In the genomic region with DNA sequence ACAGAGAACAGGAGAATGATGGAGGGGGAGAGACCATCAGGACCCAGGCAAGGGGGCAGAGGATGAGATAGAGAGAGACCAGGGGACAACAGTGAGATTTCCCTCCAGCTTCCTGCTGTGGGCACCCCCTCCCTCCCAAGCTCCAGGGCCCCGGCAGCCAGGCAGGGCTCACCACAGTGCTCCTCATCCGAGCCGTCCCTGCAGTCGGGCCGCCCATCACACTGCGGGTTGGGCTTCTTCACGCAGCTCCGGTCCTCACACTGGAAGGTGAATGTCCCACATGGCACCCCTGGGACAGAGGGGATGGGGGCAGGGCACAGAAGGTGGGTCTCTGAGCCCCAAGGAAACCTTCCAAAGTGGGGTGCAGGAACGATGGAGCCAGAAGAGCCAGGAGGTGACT, we compare ENCODE assay signal across 22 cellular contexts. TPM values are rescaled to one million over a fixed set of nuclear protein-coding genes. Genes with fewer than 3 reads are reported as not detected.
DNase-seq lines count a peak whose midpoint lies in the region; ATAC-seq, FAIRE-seq and TF ChIP-seq lines count a peak whose summit lies in the region.
"Had no signal": no experiment of that assay in that cellular context is flagged by ENCODE, and none has a peak within 500 bp of the region (broad histone marks: within the 10 kb centered on the region; RNA-seq: fewer than 3 reads in every experiment).

No MANE protein-coding gene starts in this region.

- peak; percentile 32 for FAIRE-seq in bronchial epithelial cell (lab: Jason Lieb, UNC)
- FAIRE-seq: A549, D721Med, G401.6, GM12891 had no signal

- H3K4me3 ChIP-seq in HEK293 (ENCODE audit: low read depth, low read length) (no peak overlapping the region), bronchial epithelial cell (ENCODE audit: low read depth, low read length) (no peak overlapping the region), Peyer's patch (no peak overlapping the region)
- H3K4me3 ChIP-seq: A549; BLaER1 treated with 17β-estradiol and CSF1 and Interleukin-3, amounts not matched to agents 10 nM and 100 nM had no signal

- DNase-seq in Right ventricle myocardium inferior (ENCODE audit: missing footprints): peak; percentile 18
- no peak for DNase-seq in left cardiac atrium
- no peak for DNase-seq in bronchial epithelial cell (ENCODE audit: low read depth)
- DNase-seq in Peyer's patch: no peak
- DNase-seq: AML-193; Caco-2; Calu3; CD4-positive, alpha-beta T cell; CD8-positive, alpha-beta T cell; DMS79 treated with DMSO at 0.1 percent for 48 hours; GF-D8 had no signal

- H3K9me3 ChIP-seq in HEK293 (ENCODE audit: control insufficient read depth, insufficient read depth, low read depth, low read length): no peaks in the 10 kb centered on the region
- no peaks in the 10 kb centered on the region for H3K9me3 ChIP-seq in Peyer's patch
- H3K9me3 ChIP-seq: A549, Caco-2 had no signal

- H3K27ac ChIP-seq in HEK293 (ENCODE audit: extremely low read depth, low read depth, low read length) (no peak overlapping the region), Peyer's patch (no peak overlapping the region)
- H3K27ac ChIP-seq: 22Rv1; A549; BLaER1 treated with 17β-estradiol and CSF1 and Interleukin-3, amounts not matched to agents 10 nM and 100 nM; C4-2B had no signal

- H3K36me3 ChIP-seq in HEK293 (ENCODE audit: control insufficient read depth in 2 of 2, insufficient read depth in 1 of 2, low read length in 2 of 2) (no peaks in the 10 kb centered on the region), bronchial epithelial cell (ENCODE audit: control insufficient read depth, insufficient read depth, low read length) (no peaks in the 10 kb centered on the region), Peyer's patch (no peaks in the 10 kb centered on the region)
- H3K36me3 ChIP-seq: BLaER1 treated with 17β-estradiol and CSF1 and Interleukin-3, amounts not matched to agents 10 nM and 100 nM had no signal

- ATAC-seq in Right ventricle myocardium inferior (no peak), left cardiac atrium (no peak), GM18867 (IDR thresholded peaks at IDR 0.05; ENCODE audit: unreplicated experiment) (no peak)
- ATAC-seq: CD8-positive, alpha-beta T cell had no signal

- H3K27me3 ChIP-seq in bronchial epithelial cell (ENCODE audit: control insufficient read depth, insufficient read depth, low read length) (peaks cover 9% of the 10 kb centered on the region), Peyer's patch (peaks cover 0 to 7% of the 10 kb centered on the region in 2 donors)

- POLR2A ChIA-PET in HEK293 (lab: Yijun Ruan, JAX): interaction anchor here (1.0 to 1.3 kb wide), 2 partner anchors 18 to 52 kb away, joined by 3 to 5 read pairs; a partner anchor contains a TSS

- TF ChIP-seq POLR2A in Peyer's patch (IDR thresholded peaks at IDR 0.05): no peak

- no peak for TF ChIP-seq CTCF in HEK293 (tag by site-specific recombination; IDR thresholded peaks at IDR 0.05)
- TF ChIP-seq CTCF in bronchial epithelial cell (IDR thresholded peaks at IDR 0.05; ENCODE audit: insufficient read depth, low read length, severe bottlenecking): no peak
- TF ChIP-seq CTCF in Peyer's patch (IDR thresholded peaks at IDR 0.05): no peak

- CTCF ChIA-PET in HEK293 (lab: Yijun Ruan, JAX): interaction anchor here (0.6 to 1.0 kb wide), 4 partner anchors 25 to 189 kb away, joined by 3 to 4 read pairs (median 3); no protein-coding TSS in a partner anchor

- intact Hi-C loops in Right ventricle myocardium inferior (cut with DNase I) (loop anchor here (10.0 kb wide), 1 partner anchor 94 kb away; no protein-coding TSS in a partner anchor), left cardiac atrium (cut with DNase I) (loop anchor here in 1 of 2 donors (10.0 kb wide), 1 partner anchor 134 kb away; no protein-coding TSS in a partner anchor)

- H3K4me1 ChIP-seq in HEK293 (ENCODE audit: control insufficient read depth, insufficient read depth, low read length) (no peaks in the 10 kb centered on the region), Peyer's patch (peaks cover 0 to 7% (median 0%) of the 10 kb centered on the region in 4 donors)
- H3K4me1 ChIP-seq: A549, Caco-2 had no signal

TF ChIP-seq in HEK293, 187 proteins besides CTCF, POLR2A, EP300 and RAD21:
- TF ChIP-seq ZNF266 (tag by site-specific recombination; IDR thresholded peaks at IDR 0.05; ENCODE audit: low read depth) (no peak), MZF1 (tag by site-specific recombination; IDR thresholded peaks at IDR 0.05; ENCODE audit: borderline replicate concordance) (no peak), GLIS2 (tag by site-specific recombination; IDR thresholded peaks at IDR 0.05) (peak; percentile 13; the same call in 1 of the 2 replicates), ZNF530 (tag by site-specific recombination; IDR thresholded peaks at IDR 0.05; ENCODE audit: low read depth) (no peak), ZIC2 (tag by site-specific recombination; IDR thresholded peaks at IDR 0.05) (no peak)
- TF ChIP-seq, protein P1, sequence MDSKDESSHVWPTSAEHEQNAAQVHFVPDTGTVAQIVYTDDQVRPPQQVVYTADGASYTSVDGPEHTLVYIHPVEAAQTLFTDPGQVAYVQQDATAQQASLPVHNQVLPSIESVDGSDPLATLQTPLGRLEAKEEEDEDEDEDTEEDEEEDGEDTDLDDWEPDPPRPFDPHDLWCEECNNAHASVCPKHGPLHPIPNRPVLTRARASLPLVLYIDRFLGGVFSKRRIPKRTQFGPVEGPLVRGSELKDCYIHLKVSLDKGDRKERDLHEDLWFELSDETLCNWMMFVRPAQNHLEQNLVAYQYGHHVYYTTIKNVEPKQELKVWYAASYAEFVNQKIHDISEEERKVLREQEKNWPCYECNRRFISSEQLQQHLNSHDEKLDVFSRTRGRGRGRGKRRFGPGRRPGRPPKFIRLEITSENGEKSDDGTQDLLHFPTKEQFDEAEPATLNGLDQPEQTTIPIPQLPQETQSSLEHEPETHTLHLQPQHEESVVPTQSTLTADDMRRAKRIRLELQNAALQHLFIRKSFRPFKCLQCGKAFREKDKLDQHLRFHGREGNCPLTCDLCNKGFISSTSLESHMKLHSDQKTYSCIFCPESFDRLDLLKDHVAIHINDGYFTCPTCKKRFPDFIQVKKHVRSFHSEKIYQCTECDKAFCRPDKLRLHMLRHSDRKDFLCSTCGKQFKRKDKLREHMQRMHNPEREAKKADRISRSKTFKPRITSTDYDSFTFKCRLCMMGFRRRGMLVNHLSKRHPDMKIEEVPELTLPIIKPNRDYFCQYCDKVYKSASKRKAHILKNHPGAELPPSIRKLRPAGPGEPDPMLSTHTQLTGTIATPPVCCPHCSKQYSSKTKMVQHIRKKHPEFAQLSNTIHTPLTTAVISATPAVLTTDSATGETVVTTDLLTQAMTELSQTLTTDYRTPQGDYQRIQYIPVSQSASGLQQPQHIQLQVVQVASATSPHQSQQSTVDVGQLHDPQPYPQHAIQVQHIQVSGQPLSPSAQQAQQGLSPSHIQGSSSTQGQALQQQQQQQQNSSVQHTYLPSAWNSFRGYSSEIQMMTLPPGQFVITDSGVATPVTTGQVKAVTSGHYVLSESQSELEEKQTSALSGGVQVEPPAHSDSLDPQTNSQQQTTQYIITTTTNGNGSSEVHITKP (tag by site-specific recombination; IDR thresholded peaks at IDR 0.05): peak; percentile 81
- TF ChIP-seq, protein P2, sequence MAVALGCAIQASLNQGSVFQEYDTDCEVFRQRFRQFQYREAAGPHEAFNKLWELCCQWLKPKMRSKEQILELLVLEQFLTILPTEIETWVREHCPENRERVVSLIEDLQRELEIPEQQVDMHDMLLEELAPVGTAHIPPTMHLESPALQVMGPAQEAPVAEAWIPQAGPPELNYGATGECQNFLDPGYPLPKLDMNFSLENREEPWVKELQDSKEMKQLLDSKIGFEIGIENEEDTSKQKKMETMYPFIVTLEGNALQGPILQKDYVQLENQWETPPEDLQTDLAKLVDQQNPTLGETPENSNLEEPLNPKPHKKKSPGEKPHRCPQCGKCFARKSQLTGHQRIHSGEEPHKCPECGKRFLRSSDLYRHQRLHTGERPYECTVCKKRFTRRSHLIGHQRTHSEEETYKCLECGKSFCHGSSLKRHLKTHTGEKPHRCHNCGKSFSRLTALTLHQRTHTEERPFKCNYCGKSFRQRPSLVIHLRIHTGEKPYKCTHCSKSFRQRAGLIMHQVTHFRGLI (tag by site-specific recombination; IDR thresholded peaks at IDR 0.05): peak; percentile 92
TF ChIP-seq in HEK293: peak in this region for 3.

RNA-seq across cellular contexts. Expression of a gene that starts 19.2 kb away (rescaled TPM):
- total RNA-seq in Right ventricle myocardium inferior (11.2 TPM), left cardiac atrium (10 to 100 TPM; 27.7 to 50.6 TPM), bronchial epithelial cell (7.4 and 22.3 TPM in 2 replicates), Peyer's patch (10 to 100 TPM in 3 of 4 donors, 1 to 10 TPM in 1; 9.5 to 30.5 (median 13.5) TPM)

RNA-seq across cellular contexts. Expression of a gene that starts 38.8 kb away (rescaled TPM):
- total RNA-seq in Right ventricle myocardium inferior: not detected
- not detected for total RNA-seq in left cardiac atrium
- total RNA-seq in bronchial epithelial cell: not detected in 2 replicates
- total RNA-seq in Peyer's patch: under 1 TPM in 2 of 4 donors, not detected in 2; 0.27 to 0.88 TPM
- total RNA-seq: A172, B cell, Calu3 had no signal

RNA-seq across cellular contexts. Expression of a gene that starts 51.2 kb away (rescaled TPM):
- total RNA-seq in Right ventricle myocardium inferior: 58.4 TPM
- 10 to 100 TPM; 48.2 to 51.2 TPM for total RNA-seq in left cardiac atrium
- 96.3 and 121 TPM in 2 replicates for total RNA-seq in bronchial epithelial cell
- total RNA-seq in Peyer's patch: 100 to 1,000 TPM; 128 to 498 (median 394) TPM

RNA-seq across cellular contexts. Expression of a gene that starts 51.5 kb away (rescaled TPM):
- total RNA-seq in Right ventricle myocardium inferior (54.6 TPM), left cardiac atrium (10 to 100 TPM; 33.3 to 35.5 TPM), bronchial epithelial cell (45.8 and 102 TPM in 2 replicates), Peyer's patch (100 to 1,000 TPM in 3 of 4 donors, 10 to 100 TPM in 1; 93.3 to 485 (median 249) TPM)
- total RNA-seq: CD4-positive, alpha-beta T cell; CD8-positive, alpha-beta T cell had no signal
